ENCODE assay signal across 14 cellular contexts in genomic region chr2:12046641-12047040, GRCh38.
DNase-seq lines count a peak whose midpoint lies in the region; ATAC-seq and TF ChIP-seq lines count a peak whose summit lies in the region.
"Had no signal": no experiment of that assay in that cellular context is flagged by ENCODE, and none has a peak within 500 bp of the region (broad histone marks: within the 10 kb centered on the region; RNA-seq: fewer than 3 reads in every experiment).

No MANE protein-coding gene starts in this region.

- no peak for ATAC-seq in GM19351 (IDR thresholded peaks at IDR 0.05; ENCODE audit: unreplicated experiment)
- ATAC-seq: heart left ventricle, psoas muscle had no signal

- H3K9me3 ChIP-seq in breast epithelium (no peaks in the 10 kb centered on the region), SU-DHL-6 (ENCODE audit: insufficient read depth, low read length) (no peaks in the 10 kb centered on the region)
- H3K9me3 ChIP-seq: heart left ventricle, psoas muscle had no signal

- no peaks in the 10 kb centered on the region for H3K9me3 Mint-ChIP-seq in MCF 10A (ENCODE audit: unreplicated experiment)
- H3K9me3 Mint-ChIP-seq: activated naive CD4-positive, alpha-beta T cell treated with anti-CD3 and anti-CD28 coated beads, Interleukin-2, amount 50 U/mL, for 24 hours had no signal

- no peaks in the 10 kb centered on the region for H3K4me1 ChIP-seq in breast epithelium
- H3K4me1 ChIP-seq: psoas muscle had no signal

- peak overlapping the region; percentile 76 for H3K9ac ChIP-seq in SU-DHL-6 (ENCODE audit: low read length)

- no peak overlapping the region for H3K4me3 Mint-ChIP-seq in MCF 10A (ENCODE audit: unreplicated experiment)
- H3K4me3 Mint-ChIP-seq: activated naive CD4-positive, alpha-beta T cell treated with anti-CD3 and anti-CD28 coated beads, Interleukin-2, amount 50 U/mL, for 24 hours had no signal

- DNase-seq in MCF 10A (ENCODE audit: unreplicated experiment) (peak; percentile 78), breast epithelium (ENCODE audit: low spot score in 2 of 2) (no peak), foreskin melanocyte (peak; percentile 57), NOMO-1 treated with DMSO at 0.1 percent for 48 hours (lab: John Stamatoyannopoulos, UW; ENCODE audit: unreplicated experiment) (no peak), NCI-H510A treated with DMSO at 0.1 percent for 48 hours (lab: John Stamatoyannopoulos, UW) (no peak)
- no peak for DNase-seq in activated CD8-positive, alpha-beta memory T cell treated with anti-CD3 and anti-CD28 coated beads, Interleukin-2, amount 50 U/mL, for 4 hours
- DNase-seq: ACHN, GF-D8, heart left ventricle, NCI-H146, psoas muscle had no signal

- H3F3A ChIP-seq in SU-DHL-6 (ENCODE audit: insufficient read depth) = peaks cover 93% of the 10 kb centered on the region

- no peaks in the 10 kb centered on the region for H3K9me2 ChIP-seq in SU-DHL-6 (replicated peaks; ENCODE audit: insufficient read depth, low read length)

- no peaks in the 10 kb centered on the region for H4K20me1 ChIP-seq in SU-DHL-6 (ENCODE audit: low read depth, low read length)

- TF ChIP-seq CTCF in MCF 10A (IDR thresholded peaks at IDR 0.05; ENCODE audit: unreplicated experiment) (no peak), breast epithelium (IDR thresholded peaks at IDR 0.05) (no peak), SU-DHL-6 (IDR thresholded peaks at IDR 0.05; ENCODE audit: insufficient read depth, low read length, poor library complexity, severe bottlenecking) (no peak)

- intact Hi-C loops in MCF 10A (cut with micrococcal nuclease) = loop anchor here (10.0 kb wide), 1 partner anchor 668 kb away; the partner anchor contains the start of gene TRIB2
- intact Hi-C loops in breast epithelium (cut with DNase I; ENCODE audit: low total_unique reads) = no loop called here

- H3K27ac Mint-ChIP-seq in MCF 10A (ENCODE audit: low read depth, unreplicated experiment) = no peak overlapping the region
- H3K27ac Mint-ChIP-seq: activated naive CD4-positive, alpha-beta T cell treated with anti-CD3 and anti-CD28 coated beads, Interleukin-2, amount 50 U/mL, for 24 hours had no signal

- no peak overlapping the region for H3K4me3 ChIP-seq in breast epithelium
- H3K4me3 ChIP-seq in SU-DHL-6 (ENCODE audit: insufficient read depth, low read length, poor library complexity, severe bottlenecking) = peak overlapping the region; percentile 29
- H3K4me3 ChIP-seq: heart left ventricle had no signal

- peak overlapping the region; percentile 94 for H3K4me2 ChIP-seq in SU-DHL-6 (ENCODE audit: low read depth, low read length, poor library complexity, severe bottlenecking)

- no peaks in the 10 kb centered on the region for H3K27me3 Mint-ChIP-seq in MCF 10A (ENCODE audit: insufficient read depth, unreplicated experiment)
- H3K27me3 Mint-ChIP-seq: activated naive CD4-positive, alpha-beta T cell treated with anti-CD3 and anti-CD28 coated beads, Interleukin-2, amount 50 U/mL, for 24 hours had no signal

- H3K36me3 ChIP-seq in breast epithelium (no peaks in the 10 kb centered on the region), SU-DHL-6 (ENCODE audit: low read length) (no peaks in the 10 kb centered on the region)
- H3K36me3 ChIP-seq: heart left ventricle had no signal

- CTCF ChIA-PET in MCF 10A (lab: Yijun Ruan, JAX) = interaction anchor here (0.6 kb wide), 1 partner anchor 723 kb away, joined by 3 read pairs; no protein-coding TSS in a partner anchor

- H3K27ac ChIP-seq in breast epithelium (no peak overlapping the region), SU-DHL-6 (ENCODE audit: low read depth, low read length) (peak overlapping the region; percentile 99)
- H3K27ac ChIP-seq: heart left ventricle, psoas muscle had no signal

- no peaks in the 10 kb centered on the region for H3K36me3 Mint-ChIP-seq in MCF 10A (ENCODE audit: insufficient read depth, unreplicated experiment)
- H3K36me3 Mint-ChIP-seq: activated naive CD4-positive, alpha-beta T cell treated with anti-CD3 and anti-CD28 coated beads, Interleukin-2, amount 50 U/mL, for 24 hours had no signal

- TF ChIP-seq POLR2A in breast epithelium (IDR thresholded peaks at IDR 0.05) = no peak

- H2AFZ ChIP-seq in SU-DHL-6 (ENCODE audit: low read depth, low read length, severe bottlenecking) = no peak overlapping the region

- H3K79me2 ChIP-seq in SU-DHL-6 (ENCODE audit: insufficient read depth, low read length) = no peaks in the 10 kb centered on the region

- H3K27me3 ChIP-seq in breast epithelium = no peaks in the 10 kb centered on the region
- no peaks in the 10 kb centered on the region for H3K27me3 ChIP-seq in SU-DHL-6 (ENCODE audit: low read length)
- H3K27me3 ChIP-seq: heart left ventricle had no signal

- POLR2A ChIA-PET in MCF 10A (lab: Yijun Ruan, JAX) = interaction anchor here (0.6 kb wide), 1 partner anchor 400 kb away, joined by 3 read pairs; no protein-coding TSS in a partner anchor

- no TSS peak for BruUV-seq in MCF 10A (replicated peaks; lab: Mats Ljungman, UMichigan)

- peaks cover 23% of the 10 kb centered on the region for H3K4me1 Mint-ChIP-seq in MCF 10A (ENCODE audit: insufficient read depth, unreplicated experiment)

Comparison
In these comparisons a context has a peak if more than half of its experiments do, and no peak if none do; other contexts are left out.
1. DNase-seq: peak in MCF 10A (single experiment) and foreskin melanocyte (single experiment); none in breast epithelium (0 of 2), NOMO-1 treated with DMSO at 0.1 percent for 48 hours (single experiment), activated CD8-positive, alpha-beta memory T cell treated with anti-CD3 and anti-CD28 coated beads, Interleukin-2, amount 50 U/mL, for 4 hours (single experiment) and NCI-H510A treated with DMSO at 0.1 percent for 48 hours (single experiment).